ENCODE assay signal across 16 cellular contexts in genomic region chr6:36323062-36323461, GRCh38. TPM values are rescaled to one million over a fixed set of nuclear protein-coding genes. Genes with fewer than 3 reads are reported as not detected.
A peak's percentile ranks its signal among the peaks of the same experiment; 100 is the strongest.
DNase-seq lines count a peak whose midpoint lies in the region; ATAC-seq and TF ChIP-seq lines count a peak whose summit lies in the region.
"Had no signal": no experiment of that assay in that cellular context is flagged by ENCODE, and none has a peak within 500 bp of the region (broad histone marks: within the 10 kb centered on the region; RNA-seq: fewer than 3 reads in every experiment).

No MANE protein-coding gene starts in this region.

- peaks cover 32% of the 10 kb centered on the region for H3K4me1 ChIP-seq in neural progenitor cell

- H3F3A ChIP-seq in neural progenitor cell (ENCODE audit: low read depth): no peaks in the 10 kb centered on the region

- H3K27me3 ChIP-seq in neural progenitor cell: no peaks in the 10 kb centered on the region
- H3K27me3 ChIP-seq: pancreas, Peyer's patch had no signal

- H3K27me3 Mint-ChIP-seq in neural progenitor cell (ENCODE audit: insufficient read depth, low read depth): peaks cover 21% of the 10 kb centered on the region
- H3K27me3 Mint-ChIP-seq: activated CD4-positive, alpha-beta T cell treated with anti-CD3 and anti-CD28 coated beads for 36 hours; activated T-cell treated with anti-CD3 and anti-CD28 coated beads, Interleukin-2, amount 50 U/mL, for 24 hours had no signal

- ATAC-seq in GM21526 (IDR thresholded peaks at IDR 0.05; ENCODE audit: low FRiP score, unreplicated experiment): no peak
- ATAC-seq: activated CD4-positive, alpha-beta T cell treated with anti-CD3 and anti-CD28 coated beads for 36 hours had no signal

- no peak overlapping the region for H3K9ac ChIP-seq in neural progenitor cell

- no peaks in the 10 kb centered on the region for H3K36me3 ChIP-seq in neural progenitor cell
- H3K36me3 ChIP-seq: pancreas, thoracic aorta had no signal

- no peaks in the 10 kb centered on the region for H3K9me3 Mint-ChIP-seq in neural progenitor cell
- H3K9me3 Mint-ChIP-seq: activated T-cell treated with anti-CD3 and anti-CD28 coated beads, Interleukin-2, amount 50 U/mL, for 24 hours had no signal

- H3K4me3 ChIP-seq in neural progenitor cell: no peak overlapping the region
- H3K4me3 ChIP-seq: pancreas, Peyer's patch, thoracic aorta had no signal

- DNase-seq in NCI-H1417 (lab: John Stamatoyannopoulos, UW): peak; percentile 26 to 65 (median 43)
- no peak for DNase-seq in NCI-H1417 treated with DMSO at 0.1 percent for 48 hours (lab: John Stamatoyannopoulos, UW)
- DNase-seq in NCI-H2196 treated with DMSO at 0.1 percent for 48 hours (lab: John Stamatoyannopoulos, UW; ENCODE audit: unreplicated experiment): peak; percentile 27
- peak; percentile 29 for DNase-seq in cerebellar cortex (ENCODE audit: low spot score)
- DNase-seq in neural progenitor cell (ENCODE audit: low spot score): peak; percentile 83
- no peak for DNase-seq in HUDEP-2 (lab: John Stamatoyannopoulos, UW; ENCODE audit: unreplicated experiment in 76 of 76)
- DNase-seq in AG20443 (ENCODE audit: low spot score): no peak
- DNase-seq: activated CD4-positive, alpha-beta T cell treated with anti-CD3 and anti-CD28 coated beads for 36 hours; activated T-cell treated with anti-CD3 and anti-CD28 coated beads, Interleukin-2, amount 50 U/mL, for 24 hours; cortex of kidney; KBM-7; pancreas; Peyer's patch had no signal

- no peaks in the 10 kb centered on the region for H3K79me2 ChIP-seq in neural progenitor cell (ENCODE audit: low read depth)

- no peak overlapping the region for H3K27ac ChIP-seq in neural progenitor cell
- H3K27ac ChIP-seq: pancreas, Peyer's patch, thoracic aorta had no signal

- H2AFZ ChIP-seq in neural progenitor cell (replicated peaks): no peak overlapping the region

- no peak overlapping the region for H3K4me2 ChIP-seq in neural progenitor cell

- H3K36me3 Mint-ChIP-seq in neural progenitor cell: no peaks in the 10 kb centered on the region

- H4K20me1 ChIP-seq in neural progenitor cell (ENCODE audit: low read depth): no peaks in the 10 kb centered on the region

- no peak overlapping the region for H3K27ac Mint-ChIP-seq in neural progenitor cell
- H3K27ac Mint-ChIP-seq: activated CD4-positive, alpha-beta T cell treated with anti-CD3 and anti-CD28 coated beads for 36 hours; activated T-cell treated with anti-CD3 and anti-CD28 coated beads, Interleukin-2, amount 50 U/mL, for 24 hours had no signal

- H3K4me3 Mint-ChIP-seq in neural progenitor cell: no peak overlapping the region
- H3K4me3 Mint-ChIP-seq: activated CD4-positive, alpha-beta T cell treated with anti-CD3 and anti-CD28 coated beads for 36 hours; activated T-cell treated with anti-CD3 and anti-CD28 coated beads, Interleukin-2, amount 50 U/mL, for 24 hours had no signal

- no peaks in the 10 kb centered on the region for H3K9me3 ChIP-seq in neural progenitor cell (ENCODE audit: low read depth)
- H3K9me3 ChIP-seq: pancreas, Peyer's patch, thoracic aorta had no signal

- peaks cover 63% of the 10 kb centered on the region for H3K4me1 Mint-ChIP-seq in neural progenitor cell
- H3K4me1 Mint-ChIP-seq: activated CD4-positive, alpha-beta T cell treated with anti-CD3 and anti-CD28 coated beads for 36 hours had no signal

- no peak for TF ChIP-seq CTCF in neural progenitor cell (IDR thresholded peaks at IDR 0.05)

RNA-seq across cellular contexts. Expression of gene BNIP5, which starts 13.6 kb away (rescaled TPM):
- not detected in 2 replicates for total RNA-seq in neural progenitor cell (ENCODE audit: low replicate concordance)
- total RNA-seq: activated CD4-positive, alpha-beta T cell treated with anti-CD3 and anti-CD28 coated beads for 36 hours; T-helper 2 cell treated with Interferon-gamma antibody and Interleukin-4, amounts not matched to agents 100 ng/mL and 5 ng/mL, for 36 hours; thoracic aorta had no signal

RNA-seq across cellular contexts. Expression of gene PNPLA1, which starts 53.2 kb away (rescaled TPM):
- not detected in 2 replicates for total RNA-seq in neural progenitor cell (ENCODE audit: low replicate concordance)
- total RNA-seq: activated CD4-positive, alpha-beta T cell treated with anti-CD3 and anti-CD28 coated beads for 36 hours; T-helper 2 cell treated with Interferon-gamma antibody and Interleukin-4, amounts not matched to agents 100 ng/mL and 5 ng/mL, for 36 hours; thoracic aorta had no signal

Comparison
In these comparisons a context has a peak if more than half of its experiments do, and no peak if none do; other contexts are left out.
1. DNase-seq: peak in NCI-H1417 (3 of 3), NCI-H2196 treated with DMSO at 0.1 percent for 48 hours (single experiment), cerebellar cortex (single experiment) and neural progenitor cell (single experiment); none in NCI-H1417 treated with DMSO at 0.1 percent for 48 hours (single experiment), HUDEP-2 (0 of 76) and AG20443 (single experiment).